8 cellular contexts compared by ENCODE assay signal in genomic region chr2:128090575-128090908, GRCh38. TPM values are rescaled to one million over a fixed set of nuclear protein-coding genes. Genes with fewer than 3 reads are reported as not detected.
DNase-seq lines count a peak whose midpoint lies in the region; ATAC-seq and TF ChIP-seq lines count a peak whose summit lies in the region.

No MANE protein-coding gene starts in this region.

- intact Hi-C loops in natural killer cell (cut with micrococcal nuclease) = loop anchor here (5.0 kb wide), 2 partner anchors 388 to 703 kb away; partner anchors contain the start of genes MAP3K2 and SFT2D3

- no peak for DNase-seq in choroid plexus epithelial cell (ENCODE audit: low read depth)
- no peak for DNase-seq in natural killer cell
- no peak for DNase-seq in stimulated activated CD4-positive, alpha-beta T cell treated with anti-CD3 and anti-CD28 coated beads, Interleukin-12 subunit alpha, Interleukin-12 subunit beta, amount 100 ng/mL, for 4 hours
- DNase-seq in stimulated activated CD4-positive, alpha-beta T cell treated with anti-CD3 and anti-CD28 coated beads, Interleukin-2, amount 100 ng/mL, for 48 hours = no peak
- no peak for DNase-seq in NCI-H1105 treated with DMSO at 0.1 percent for 48 hours (lab: John Stamatoyannopoulos, UW)

- peaks cover 6 to 19% (median 10%) of the 10 kb centered on the region in 11 experiments; a peak in 13 of 22 replicates for H3K36me3 ChIP-seq in BLaER1 treated with 17β-estradiol and CSF1 and Interleukin-3, amounts not matched to agents 10 nM and 100 nM
- peaks cover 11% of the 10 kb centered on the region; the same call in 1 of the 2 replicates for H3K36me3 ChIP-seq in HUES48 (ENCODE audit: control insufficient read depth, insufficient read depth, low read length)

- peak overlapping the region; percentile 73 to 95 (median 79) for H3K4me2 ChIP-seq in BLaER1 treated with 17β-estradiol and CSF1 and Interleukin-3, amounts not matched to agents 10 nM and 100 nM

- peaks cover 41 to 42% of the 10 kb centered on the region in 2 donors for H3K4me1 Mint-ChIP-seq in natural killer cell

- H3K4me3 ChIP-seq in BLaER1 treated with 17β-estradiol and CSF1 and Interleukin-3, amounts not matched to agents 10 nM and 100 nM = peak overlapping the region; percentile 79 to 99 (median 87)
- H3K4me3 ChIP-seq in HUES48 (ENCODE audit: low read depth, low read length) = peak overlapping the region; percentile 85
- H3K4me3 ChIP-seq in choroid plexus epithelial cell (ENCODE audit: low read depth, low read length) = peak overlapping the region; percentile 100

- peak overlapping the region; percentile 96 for H3K4me3 Mint-ChIP-seq in natural killer cell

- H3K27ac Mint-ChIP-seq in natural killer cell = peak overlapping the region; percentile 94 to 96

- peaks cover 30 to 38% (median 32%) of the 10 kb centered on the region in 10 experiments for H3K4me1 ChIP-seq in BLaER1 treated with 17β-estradiol and CSF1 and Interleukin-3, amounts not matched to agents 10 nM and 100 nM
- no peaks in the 10 kb centered on the region for H3K4me1 ChIP-seq in HUES48 (ENCODE audit: control insufficient read depth, insufficient read depth, low read length)

- no peaks in the 10 kb centered on the region for H3K9me3 Mint-ChIP-seq in natural killer cell

- no peaks in the 10 kb centered on the region for H3K9me3 ChIP-seq in BLaER1 treated with 17β-estradiol and CSF1 and Interleukin-3, amounts not matched to agents 10 nM and 100 nM (replicated peaks in 1 of 11)
- no peaks in the 10 kb centered on the region for H3K9me3 ChIP-seq in HUES48 (ENCODE audit: control insufficient read depth, insufficient read depth, low read length)

- no peaks in the 10 kb centered on the region for H3K27me3 ChIP-seq in BLaER1 treated with 17β-estradiol and CSF1 and Interleukin-3, amounts not matched to agents 10 nM and 100 nM
- no peaks in the 10 kb centered on the region for H3K27me3 ChIP-seq in HUES48 (ENCODE audit: control insufficient read depth, insufficient read depth, low read length)

- peak overlapping the region; percentile 75 to 93 (median 88) for H3K27ac ChIP-seq in BLaER1 treated with 17β-estradiol and CSF1 and Interleukin-3, amounts not matched to agents 10 nM and 100 nM
- H3K27ac ChIP-seq in HUES48 (ENCODE audit: low read depth, low read length) = peak overlapping the region; percentile 76

- no peaks in the 10 kb centered on the region for H3K36me3 Mint-ChIP-seq in natural killer cell

- H4K20me1 ChIP-seq in BLaER1 treated with 17β-estradiol and CSF1 and Interleukin-3, amounts not matched to agents 10 nM and 100 nM = peaks cover 13 to 33% (median 25%) of the 10 kb centered on the region in 11 experiments; a peak in 18 of 22 replicates

- no peak for ATAC-seq in natural killer cell
- no peak for ATAC-seq in GM18519 (IDR thresholded peaks at IDR 0.05; ENCODE audit: low FRiP score, unreplicated experiment)

- peaks cover 0 to 3% of the 10 kb centered on the region in 2 donors for H3K27me3 Mint-ChIP-seq in natural killer cell (ENCODE audit: low read depth in 2 of 2)

- TF ChIP-seq CTCF in choroid plexus epithelial cell (conservative IDR thresholded peaks at IDR 0.05; ENCODE audit: low read depth, low read length) (no peak), natural killer cell (IDR thresholded peaks at IDR 0.05) (no peak)

- peak overlapping the region; percentile 83 to 94 (median 90) for H3K9ac ChIP-seq in BLaER1 treated with 17β-estradiol and CSF1 and Interleukin-3, amounts not matched to agents 10 nM and 100 nM
- peak overlapping the region; percentile 68 for H3K9ac ChIP-seq in HUES48 (ENCODE audit: low read depth, low read length)

RNA-seq across cellular contexts. Expression of gene UGGT1, which starts 0.5 kb away (rescaled TPM):
- total RNA-seq in natural killer cell = 10 to 100 TPM; 48.2 to 70.3 (median 60.7) TPM
